ENCODE assay signal across 14 cellular contexts in genomic region chr7:26307226-26307625, GRCh38. TPM values are rescaled to one million over a fixed set of nuclear protein-coding genes. Genes with fewer than 3 reads are reported as not detected.
DNase-seq lines count a peak whose midpoint lies in the region; ATAC-seq and TF ChIP-seq lines count a peak whose summit lies in the region.
"Had no signal": no experiment of that assay in that cellular context is flagged by ENCODE, and none has a peak within 500 bp of the region (broad histone marks: within the 10 kb centered on the region; RNA-seq: fewer than 3 reads in every experiment).

No MANE protein-coding gene starts in this region.

- no peak overlapping the region for H3K27ac ChIP-seq in CD4-positive, CD25-positive, alpha-beta regulatory T cell (ENCODE audit: insufficient read depth, low read length, poor library complexity, severe bottlenecking)
- peak overlapping the region; percentile 92 for H3K27ac ChIP-seq in neutrophil

- H3K27ac Mint-ChIP-seq in CD4-positive, CD25-positive, alpha-beta regulatory T cell: peak overlapping the region; percentile 18 to 85 (median 71)

- H3K4me1 ChIP-seq in CD4-positive, CD25-positive, alpha-beta regulatory T cell (ENCODE audit: control insufficient read depth, insufficient read depth, low read length, poor library complexity, severe bottlenecking): peaks cover 3% of the 10 kb centered on the region
- peaks cover 87 to 88% of the 10 kb centered on the region in 2 experiments for H3K4me1 ChIP-seq in neutrophil (ENCODE audit: control insufficient read depth in 1 of 2, insufficient read depth in 1 of 2, low read depth in 1 of 2, low read length in 1 of 2)

- peaks cover 7 to 29% (median 20%) of the 10 kb centered on the region in 4 donors for H3K4me1 Mint-ChIP-seq in CD4-positive, CD25-positive, alpha-beta regulatory T cell

- no peaks in the 10 kb centered on the region for H3K9me3 ChIP-seq in CD4-positive, CD25-positive, alpha-beta regulatory T cell (ENCODE audit: control insufficient read depth in 2 of 2, low read length in 2 of 2)
- H3K9me3 ChIP-seq in neutrophil: no peaks in the 10 kb centered on the region

- peaks cover 24% of the 10 kb centered on the region for H3K36me3 Mint-ChIP-seq in CD4-positive, CD25-positive, alpha-beta regulatory T cell

- H3K36me3 ChIP-seq in CD4-positive, CD25-positive, alpha-beta regulatory T cell (ENCODE audit: control insufficient read depth, insufficient read depth, low read length): peaks cover 8% of the 10 kb centered on the region
- peaks cover 30% of the 10 kb centered on the region for H3K36me3 ChIP-seq in neutrophil

- no peak overlapping the region for H3K4me3 Mint-ChIP-seq in CD4-positive, CD25-positive, alpha-beta regulatory T cell
- H3K4me3 Mint-ChIP-seq: central memory CD8-positive, alpha-beta T cell had no signal

- H3K27me3 Mint-ChIP-seq in CD4-positive, CD25-positive, alpha-beta regulatory T cell: no peaks in the 10 kb centered on the region
- H3K27me3 Mint-ChIP-seq: central memory CD8-positive, alpha-beta T cell had no signal

- no peak for ATAC-seq in CD4-positive, CD25-positive, alpha-beta regulatory T cell (ENCODE audit: low read depth in 2 of 2)
- no peak for ATAC-seq in HG02870 (IDR thresholded peaks at IDR 0.05; ENCODE audit: unreplicated experiment)

- TF ChIP-seq POLR2A in NB4 (IDR thresholded peaks at IDR 0.05; ENCODE audit: extremely low read depth, insufficient read length): no peak

- H3K4me3 ChIP-seq in CD4-positive, CD25-positive, alpha-beta regulatory T cell (ENCODE audit: low read depth, low read length): no peak overlapping the region
- H3K4me3 ChIP-seq in NB4 (ENCODE audit: low read depth, low read length): no peak overlapping the region
- peak overlapping the region; percentile 54 to 64 for H3K4me3 ChIP-seq in neutrophil (ENCODE audit: low read depth in 1 of 2, low read length in 1 of 2)

- DNase-seq in CD4-positive, CD25-positive, alpha-beta regulatory T cell: no peak
- DNase-seq in NB4 (ENCODE audit: low read depth): peak; percentile 83
- peak; percentile 43 for DNase-seq in fibroblast of gingiva (ENCODE audit: low read depth)
- no peak for DNase-seq in COLO668 (lab: John Stamatoyannopoulos, UW; ENCODE audit: unreplicated experiment)
- DNase-seq in NCI-H345 treated with DMSO at 0.1 percent for 48 hours (lab: John Stamatoyannopoulos, UW; ENCODE audit: unreplicated experiment): no peak
- DNase-seq in HUDEP-2 (lab: John Stamatoyannopoulos, UW; ENCODE audit: unreplicated experiment in 76 of 76): no peak
- DNase-seq: COR-L47, hippocampal formation, NCI-H2081 treated with DMSO at 0.1 percent for 48 hours, occipital lobe, SHP77 had no signal

- no peaks in the 10 kb centered on the region for H3K9me3 Mint-ChIP-seq in CD4-positive, CD25-positive, alpha-beta regulatory T cell
- H3K9me3 Mint-ChIP-seq: central memory CD8-positive, alpha-beta T cell had no signal

- no peaks in the 10 kb centered on the region for H3K27me3 ChIP-seq in CD4-positive, CD25-positive, alpha-beta regulatory T cell (ENCODE audit: control insufficient read depth, insufficient read depth, low read length)
- no peaks in the 10 kb centered on the region for H3K27me3 ChIP-seq in neutrophil

- no peak for TF ChIP-seq CTCF in NB4 (IDR thresholded peaks at IDR 0.05; ENCODE audit: low read depth, low read length)
- TF ChIP-seq CTCF in neutrophil (IDR thresholded peaks at IDR 0.05): no peak

RNA-seq across cellular contexts. Expression of gene SNX10, which starts 15.6 kb away (rescaled TPM):
- total RNA-seq in CD4-positive, CD25-positive, alpha-beta regulatory T cell: 14.4 TPM
- polyA plus RNA-seq in CD4-positive, CD25-positive, alpha-beta regulatory T cell: 10 to 100 TPM; 25.5 to 41.5 (median 29.4) TPM

Comparison
In these comparisons a context has a peak if more than half of its experiments do, and no peak if none do; other contexts are left out.
1. DNase-seq: peak in NB4 (single experiment) and fibroblast of gingiva (single experiment); none in CD4-positive, CD25-positive, alpha-beta regulatory T cell (0 of 3), COLO668 (single experiment), NCI-H345 treated with DMSO at 0.1 percent for 48 hours (single experiment) and HUDEP-2 (0 of 76).
2. H3K4me3 ChIP-seq: peak in neutrophil (2 of 2); none in CD4-positive, CD25-positive, alpha-beta regulatory T cell (single experiment) and NB4 (single experiment).